Comparison of ENCODE assay signal across 7 cellular contexts in the genomic region with DNA sequence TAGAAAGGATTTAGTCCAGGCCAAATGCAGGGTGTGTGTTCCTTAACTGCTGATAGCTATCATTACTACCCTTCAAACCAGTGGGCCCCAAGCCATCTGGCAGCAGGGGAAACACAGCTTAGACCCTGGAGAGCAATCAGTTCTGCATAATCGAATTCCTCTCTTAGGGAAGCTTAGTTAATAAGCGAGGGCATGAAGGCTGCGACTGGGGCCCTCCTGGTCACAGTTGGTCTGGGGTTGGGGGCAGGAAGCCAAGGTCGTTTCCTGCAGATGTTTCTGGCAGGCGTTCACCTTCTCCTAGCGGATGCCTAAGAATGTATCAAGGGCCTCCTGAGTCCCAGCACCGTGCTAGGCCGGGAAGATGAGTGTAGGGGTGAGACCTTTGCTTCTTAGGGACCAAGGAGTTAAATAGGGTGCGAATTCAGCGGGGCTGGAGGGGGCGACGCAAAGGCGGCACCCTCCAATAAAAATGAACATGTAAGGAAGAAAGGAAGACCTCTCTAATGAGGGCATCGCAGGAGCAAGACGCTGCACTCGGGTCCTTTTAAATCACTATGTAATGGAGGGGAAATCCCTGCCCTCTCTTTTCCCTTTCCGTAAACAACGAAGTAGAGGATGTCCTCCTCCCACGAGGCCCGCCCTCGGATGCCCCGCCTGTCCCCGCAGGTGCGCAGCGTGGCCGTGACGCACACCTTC.
DNase-seq lines count a peak whose midpoint lies in the region; ATAC-seq and TF ChIP-seq lines count a peak whose summit lies in the region.

No MANE protein-coding gene starts in this region.

- H3K27ac Mint-ChIP-seq in memory B cell, result peak overlapping the region; percentile 96

- H3K36me3 Mint-ChIP-seq in memory B cell, result peaks cover 6% of the 10 kb centered on the region

- H3K4me3 Mint-ChIP-seq in memory B cell, result peak overlapping the region; percentile 94

- peaks cover 30% of the 10 kb centered on the region for H3K4me1 Mint-ChIP-seq in memory B cell

- peak overlapping the region; percentile 70 for H3K4me3 ChIP-seq in choroid plexus epithelial cell (ENCODE audit: low read depth, low read length)

- ATAC-seq in GM18517 (IDR thresholded peaks at IDR 0.05; ENCODE audit: unreplicated experiment), result peak; percentile 20
- peak; percentile 16 for ATAC-seq in HG03280 (IDR thresholded peaks at IDR 0.05; ENCODE audit: unreplicated experiment)
- ATAC-seq in memory B cell (ENCODE audit: low read depth), result peak; percentile 31

- DNase-seq in UCSD-AML1 (lab: John Stamatoyannopoulos, UW; ENCODE audit: unreplicated experiment) (peak; percentile 52), choroid plexus epithelial cell (ENCODE audit: low read depth) (peak; percentile 35), memory B cell (ENCODE audit: low spot score in 2 of 2) (no peak), SW 1271 (lab: John Stamatoyannopoulos, UW) (no peak)
- DNase-seq in stimulated activated CD8-positive, alpha-beta memory T cell treated with anti-CD3 and anti-CD28 coated beads, Interleukin-2, amount 100 ng/mL, for 48 hours (ENCODE audit: low read depth in 2 of 2), result peak; percentile 77 to 81

- peaks cover 7% of the 10 kb centered on the region for H3K9me3 Mint-ChIP-seq in memory B cell

- peak; percentile 3 for TF ChIP-seq CTCF in choroid plexus epithelial cell (conservative IDR thresholded peaks at IDR 0.05; ENCODE audit: low read depth, low read length)

- no peaks in the 10 kb centered on the region for H3K27me3 Mint-ChIP-seq in memory B cell

Comparison
In these comparisons a context has a peak if more than half of its experiments do, and no peak if none do; other contexts are left out.
1. DNase-seq: peak in UCSD-AML1 (single experiment), choroid plexus epithelial cell (single experiment) and stimulated activated CD8-positive, alpha-beta memory T cell treated with anti-CD3 and anti-CD28 coated beads, Interleukin-2, amount 100 ng/mL, for 48 hours (2 of 2); none in memory B cell (0 of 2) and SW 1271 (0 of 2).
2. Peak in every context shown above with its lines, with median percentiles within 50 percentile points of each other: ATAC-seq.